ENCODE assay signal across 27 cellular contexts in genomic region chrX:41478397-41478911, GRCh38. TPM values are rescaled to one million over a fixed set of nuclear protein-coding genes. Genes with fewer than 3 reads are reported as not detected.
DNase-seq lines count a peak whose midpoint lies in the region; ATAC-seq and FAIRE-seq lines count a peak whose summit lies in the region.
"Had no signal": no experiment of that assay in that cellular context is flagged by ENCODE, and none has a peak within 500 bp of the region (broad histone marks: within the 10 kb centered on the region; RNA-seq: fewer than 3 reads in every experiment).

No MANE protein-coding gene starts in this region.

- FAIRE-seq in frontal cortex (lab: Jason Lieb, UNC): no peak
- FAIRE-seq: HTR-8/SVneo had no signal

- no peak overlapping the region for H3K27ac Mint-ChIP-seq in stimulated activated effector memory CD8-positive, alpha-beta T cell treated with anti-CD3 and anti-CD28 coated beads, Interleukin-12 subunit alpha, Interleukin-12 subunit beta, amount 100 ng/mL, for 72 hours
- H3K27ac Mint-ChIP-seq: activated CD8-positive, alpha-beta memory T cell treated with anti-CD3 and anti-CD28 coated beads, Interleukin-2, amount 10 ng/mL, durations not matched to agents 7 days and 5 days; dendritic cell treated with granulocyte-macrophage colony-stimulating factor and Interleukin-4, amounts not matched to agents 40 ng/mL and 50 ng/mL, for 4 days; naive thymus-derived CD8-positive, alpha-beta T cell; stimulated activated naive CD8-positive, alpha-beta T cell treated with anti-CD3 and anti-CD28 coated beads, Interleukin-15, Interleukin-2, amounts not matched to agents 100 ng/mL and 50 ng/mL, for 24 hours had no signal

- DNase-seq in NCI-H2227 (lab: John Stamatoyannopoulos, UW; ENCODE audit: unreplicated experiment) (peak; percentile 19), NCI-H2227 treated with DMSO at 0.1 percent for 48 hours (lab: John Stamatoyannopoulos, UW) (no peak), SK-MEL-5 (ENCODE audit: low read depth, low spot score) (peak; percentile 30), globus pallidus (ENCODE audit: low spot score) (peak; percentile 52), COLO829 (ENCODE audit: low spot score) (no peak), NCI-H1694 (lab: John Stamatoyannopoulos, UW) (no peak), frontal cortex (ENCODE audit: low spot score in 2 of 2) (no peak)
- DNase-seq in stimulated activated effector memory CD8-positive, alpha-beta T cell treated with anti-CD3 and anti-CD28 coated beads, Interleukin-12 subunit alpha, Interleukin-12 subunit beta, amount 100 ng/mL, for 72 hours (ENCODE audit: low spot score in 2 of 2): peak in 1 of 2 donors; percentile 55
- DNase-seq: activated CD4-positive, CD25-positive, alpha-beta regulatory T cell treated with anti-CD3 and anti-CD28 coated beads, Interleukin-2, amount 50 U/mL, for 72 hours; activated CD8-positive, alpha-beta memory T cell treated with anti-CD3 and anti-CD28 coated beads, Interleukin-2, amount 10 ng/mL, durations not matched to agents 7 days and 5 days; activated naive CD4-positive, alpha-beta T cell; body of pancreas; erythroblast; glutamatergic neuron; naive thymus-derived CD8-positive, alpha-beta T cell; NCI-H187 treated with DMSO at 0.1 percent for 48 hours; NCI-H524; OCI-M1; psoas muscle; stimulated activated CD4-positive, alpha-beta T cell treated with anti-CD3 and anti-CD28 coated beads, Interleukin-15, amount 100 ng/mL, for 24 hours had no signal

- ATAC-seq in stimulated activated effector memory CD8-positive, alpha-beta T cell treated with anti-CD3 and anti-CD28 coated beads, Interleukin-12 subunit alpha, Interleukin-12 subunit beta, amount 100 ng/mL, for 72 hours: peak; percentile 78
- ATAC-seq: activated CD8-positive, alpha-beta memory T cell treated with anti-CD3 and anti-CD28 coated beads, Interleukin-2, amount 10 ng/mL, durations not matched to agents 7 days and 5 days; body of pancreas; naive thymus-derived CD8-positive, alpha-beta T cell; psoas muscle had no signal

- H3K4me1 Mint-ChIP-seq in stimulated activated effector memory CD8-positive, alpha-beta T cell treated with anti-CD3 and anti-CD28 coated beads, Interleukin-12 subunit alpha, Interleukin-12 subunit beta, amount 100 ng/mL, for 72 hours: no peaks in the 10 kb centered on the region
- H3K4me1 Mint-ChIP-seq: naive thymus-derived CD8-positive, alpha-beta T cell had no signal

- no peaks in the 10 kb centered on the region for H3K9me3 Mint-ChIP-seq in stimulated activated effector memory CD8-positive, alpha-beta T cell treated with anti-CD3 and anti-CD28 coated beads, Interleukin-12 subunit alpha, Interleukin-12 subunit beta, amount 100 ng/mL, for 72 hours
- H3K9me3 Mint-ChIP-seq: dendritic cell treated with granulocyte-macrophage colony-stimulating factor and Interleukin-4, amounts not matched to agents 40 ng/mL and 50 ng/mL, for 4 days; naive thymus-derived CD8-positive, alpha-beta T cell; stimulated activated naive CD8-positive, alpha-beta T cell treated with anti-CD3 and anti-CD28 coated beads, Interleukin-15, Interleukin-2, amounts not matched to agents 100 ng/mL and 50 ng/mL, for 24 hours had no signal

- H3K36me3 Mint-ChIP-seq in stimulated activated effector memory CD8-positive, alpha-beta T cell treated with anti-CD3 and anti-CD28 coated beads, Interleukin-12 subunit alpha, Interleukin-12 subunit beta, amount 100 ng/mL, for 72 hours: no peaks in the 10 kb centered on the region
- H3K36me3 Mint-ChIP-seq: activated CD8-positive, alpha-beta memory T cell treated with anti-CD3 and anti-CD28 coated beads, Interleukin-2, amount 10 ng/mL, durations not matched to agents 7 days and 5 days; naive thymus-derived CD8-positive, alpha-beta T cell had no signal

- in situ Hi-C loops in SK-MEL-5 (cut with HindIII; ENCODE audit: low pct_unique_long_range_greater_than_20kb, low sequenced_read_pairs): no loop called here

- H3K4me3 Mint-ChIP-seq in stimulated activated effector memory CD8-positive, alpha-beta T cell treated with anti-CD3 and anti-CD28 coated beads, Interleukin-12 subunit alpha, Interleukin-12 subunit beta, amount 100 ng/mL, for 72 hours: no peak overlapping the region
- H3K4me3 Mint-ChIP-seq: activated CD8-positive, alpha-beta memory T cell treated with anti-CD3 and anti-CD28 coated beads, Interleukin-2, amount 10 ng/mL, durations not matched to agents 7 days and 5 days; dendritic cell treated with granulocyte-macrophage colony-stimulating factor and Interleukin-4, amounts not matched to agents 40 ng/mL and 50 ng/mL, for 4 days; naive thymus-derived CD8-positive, alpha-beta T cell; stimulated activated naive CD8-positive, alpha-beta T cell treated with anti-CD3 and anti-CD28 coated beads, Interleukin-15, Interleukin-2, amounts not matched to agents 100 ng/mL and 50 ng/mL, for 24 hours had no signal

RNA-seq across cellular contexts. Expression of gene NYX, which starts 31.3 kb away (rescaled TPM):
- total RNA-seq in SK-MEL-5 (2014; rRNA removed; shearing (Covaris generic)): not detected in 2 replicates
- polyA plus RNA-seq in SK-MEL-5 (2015; cell fraction: cytosol; rRNA removed): not detected in 2 replicates
- not detected in 2 replicates for polyA plus RNA-seq in SK-MEL-5 (2015; cell fraction: nucleus; rRNA removed)
- not detected for total RNA-seq in frontal cortex
- total RNA-seq: activated CD8-positive, alpha-beta memory T cell treated with anti-CD3 and anti-CD28 coated beads, Interleukin-2, amount 10 ng/mL, durations not matched to agents 7 days and 5 days; body of pancreas; Daoy; lung; naive thymus-derived CD8-positive, alpha-beta T cell; psoas muscle; SJSA1; urinary bladder had no signal
- polyA plus RNA-seq: lung; naive thymus-derived CD8-positive, alpha-beta T cell; psoas muscle; urinary bladder had no signal

Comparison
In these comparisons a context has a peak if more than half of its experiments do, and no peak if none do; other contexts are left out.
1. DNase-seq: peak in NCI-H2227 (single experiment), SK-MEL-5 (single experiment) and globus pallidus (single experiment); none in NCI-H2227 treated with DMSO at 0.1 percent for 48 hours (single experiment), COLO829 (single experiment), NCI-H1694 (single experiment) and frontal cortex (0 of 2).